20 cellular contexts compared by ENCODE assay signal in the genomic region with DNA sequence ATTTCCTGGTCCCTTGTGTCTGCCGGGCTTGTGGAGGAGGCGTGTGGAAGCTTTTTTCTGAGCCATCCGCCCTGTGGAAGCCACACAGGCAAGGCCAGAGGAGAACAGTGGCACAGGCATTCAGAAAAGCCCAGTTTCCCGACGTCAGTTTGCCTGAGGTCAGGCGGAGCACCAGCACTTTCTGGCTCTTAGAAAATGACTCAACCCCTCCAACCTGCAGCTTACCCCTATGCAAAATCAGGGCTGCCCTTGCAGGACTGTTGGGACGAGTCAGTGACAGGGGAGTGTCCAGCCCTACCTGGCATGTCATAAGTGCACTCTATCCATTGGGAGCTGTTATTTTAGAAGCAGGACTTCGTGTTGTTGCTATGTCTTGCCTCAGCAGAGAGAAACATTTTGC.
DNase-seq lines count a peak whose midpoint lies in the region; ATAC-seq, FAIRE-seq and TF ChIP-seq lines count a peak whose summit lies in the region.
"Had no signal": no experiment of that assay in that cellular context is flagged by ENCODE, and none has a peak within 500 bp of the region (broad histone marks: within the 10 kb centered on the region; RNA-seq: fewer than 3 reads in every experiment).

No MANE protein-coding gene starts in this region.

- H3K27me3 ChIP-seq in psoas muscle (ENCODE audit: insufficient read depth in 3 of 3, low read length in 2 of 3) (no peaks in the 10 kb centered on the region), testis (no peaks in the 10 kb centered on the region), BE2C (no peaks in the 10 kb centered on the region)
- H3K27me3 ChIP-seq: ovary, suprapubic skin had no signal

- H3K4me3 Mint-ChIP-seq in activated CD4-positive, alpha-beta T cell treated with anti-CD3 and anti-CD28 coated beads for 36 hours, result no peak overlapping the region
- H3K4me3 Mint-ChIP-seq in activated T-helper 2 cell treated with anti-CD3 and anti-CD28 coated beads, Interferon-gamma antibody, Interleukin-2, Interleukin-4, amounts not matched to agents 10 μg/mL and 5 μg/mL and 100 μg/mL, durations not matched to agents 14 hours and 24 hours and 36 hours (ENCODE audit: low read depth), result no peak overlapping the region
- H3K4me3 Mint-ChIP-seq: B cell had no signal

- WGBS in psoas muscle, 3 donors, result 43 to 54% (median 51%) methylated on average over 8 of the region's 8 CpGs
- 89 to 93% methylated on average over 7 to 8 of the region's 8 CpGs for WGBS in testis, 2 donors

- peak overlapping the region; percentile 47 for H3K27ac Mint-ChIP-seq in activated CD4-positive, alpha-beta T cell treated with anti-CD3 and anti-CD28 coated beads for 36 hours
- peak overlapping the region; percentile 60 for H3K27ac Mint-ChIP-seq in activated T-helper 2 cell treated with anti-CD3 and anti-CD28 coated beads, Interferon-gamma antibody, Interleukin-2, Interleukin-4, amounts not matched to agents 10 μg/mL and 5 μg/mL and 100 μg/mL, durations not matched to agents 14 hours and 24 hours and 36 hours
- H3K27ac Mint-ChIP-seq: B cell had no signal

- FAIRE-seq in GM19239 (lab: Jason Lieb, UNC), result peak; percentile 23
- FAIRE-seq: G401.6 had no signal

- DNase-seq in activated CD4-positive, alpha-beta T cell treated with anti-CD3 and anti-CD28 coated beads for 36 hours, result no peak
- DNase-seq in activated CD4-positive, alpha-beta T cell treated with anti-CD3 and anti-CD28 coated beads, Interleukin-2, amount 50 U/mL, for 1 hour, result no peak
- DNase-seq in GM19239 (ENCODE audit: insufficient read length, low spot score) (no peak), psoas muscle (no peak), testis (no peak), BE2C (no peak)
- no peak for DNase-seq in activated T-helper 2 cell treated with anti-CD3 and anti-CD28 coated beads, Interferon-gamma antibody, Interleukin-2, Interleukin-4, amounts not matched to agents 10 μg/mL and 5 μg/mL and 100 μg/mL, durations not matched to agents 14 hours and 24 hours and 36 hours (ENCODE audit: low spot score)
- DNase-seq in stimulated activated naive CD4-positive, alpha-beta T cell treated with Interleukin-2 at 50 U/mL for 16 hours (lab: John Stamatoyannopoulos, UW), result no peak
- DNase-seq: 8988T; Calu3; caudate nucleus; effector CD4-positive, alpha-beta T cell; glutamatergic neuron; NCI-H187; NCI-H345; NK-92 treated with Interleukin-12 subunit alpha and Interleukin-12 subunit beta, amount 100 ng/mL, for 24 hours; ovary had no signal

- no peak for ATAC-seq in activated CD4-positive, alpha-beta T cell treated with anti-CD3 and anti-CD28 coated beads for 36 hours
- ATAC-seq in psoas muscle, result peak in 3 of 4 donors; percentile 59 to 75 (median 65)

- H3K36me3 ChIP-seq in psoas muscle (ENCODE audit: insufficient read depth in 1 of 2, low read depth in 1 of 2), result no peaks in the 10 kb centered on the region
- H3K36me3 ChIP-seq in testis (ENCODE audit: low read depth, missing control alignments), result no peaks in the 10 kb centered on the region
- H3K36me3 ChIP-seq in BE2C, result no peaks in the 10 kb centered on the region
- H3K36me3 ChIP-seq: ovary, suprapubic skin had no signal

- H3K9me3 ChIP-seq in psoas muscle (no peaks in the 10 kb centered on the region), testis (no peaks in the 10 kb centered on the region), BE2C (no peaks in the 10 kb centered on the region)
- H3K9me3 ChIP-seq: ovary, suprapubic skin had no signal

- CTCF ChIA-PET in activated CD4-positive, alpha-beta T cell treated with anti-CD3 and anti-CD28 coated beads for 36 hours (lab: Charles Lee), result interaction anchor here (0.8 to 2.1 kb wide), 7 partner anchors 9 to 211 kb away, joined by 3 to 6 read pairs (median 3); no protein-coding TSS in a partner anchor

- H3K9me3 Mint-ChIP-seq in activated CD4-positive, alpha-beta T cell treated with anti-CD3 and anti-CD28 coated beads for 36 hours (ENCODE audit: low read depth), result peaks cover 11% of the 10 kb centered on the region
- peaks cover 21% of the 10 kb centered on the region for H3K9me3 Mint-ChIP-seq in activated T-helper 2 cell treated with anti-CD3 and anti-CD28 coated beads, Interferon-gamma antibody, Interleukin-2, Interleukin-4, amounts not matched to agents 10 μg/mL and 5 μg/mL and 100 μg/mL, durations not matched to agents 14 hours and 24 hours and 36 hours

- intact Hi-C loops in activated CD4-positive, alpha-beta T cell treated with anti-CD3 and anti-CD28 coated beads for 36 hours (cut with DNase I, micrococcal nuclease), result loop anchor here (5.0 to 10.0 kb wide), 2 partner anchors 165 to 997 kb away; no protein-coding TSS in a partner anchor
- intact Hi-C loops in activated T-helper 2 cell treated with anti-CD3 and anti-CD28 coated beads, Interferon-gamma antibody, Interleukin-2, Interleukin-4, amounts not matched to agents 10 μg/mL and 5 μg/mL and 100 μg/mL, durations not matched to agents 14 hours and 24 hours and 36 hours (cut with micrococcal nuclease), result loop anchor here (10.0 kb wide), 1 partner anchor 507 kb away; no protein-coding TSS in a partner anchor
- intact Hi-C loops in psoas muscle (cut with DNase I), result no loop called here
- intact Hi-C loops in testis (cut with DNase I; ENCODE audit: low total_unique reads), result no loop called here

- H3K27me3 Mint-ChIP-seq in activated CD4-positive, alpha-beta T cell treated with anti-CD3 and anti-CD28 coated beads for 36 hours, result no peaks in the 10 kb centered on the region
- H3K27me3 Mint-ChIP-seq in activated T-helper 2 cell treated with anti-CD3 and anti-CD28 coated beads, Interferon-gamma antibody, Interleukin-2, Interleukin-4, amounts not matched to agents 10 μg/mL and 5 μg/mL and 100 μg/mL, durations not matched to agents 14 hours and 24 hours and 36 hours (ENCODE audit: low read depth), result no peaks in the 10 kb centered on the region
- H3K27me3 Mint-ChIP-seq: B cell had no signal

- no peak for TF ChIP-seq POLR2A in testis (IDR thresholded peaks at IDR 0.05)

- no peak overlapping the region for H3K4me3 ChIP-seq in psoas muscle
- H3K4me3 ChIP-seq in testis, result no peak overlapping the region
- no peak overlapping the region for H3K4me3 ChIP-seq in BE2C (ENCODE audit: low read depth, low read length)
- H3K4me3 ChIP-seq: ovary, suprapubic skin had no signal

- POLR2A ChIA-PET in activated CD4-positive, alpha-beta T cell treated with anti-CD3 and anti-CD28 coated beads for 36 hours (lab: Charles Lee), result no interaction called here

- peaks cover 51% of the 10 kb centered on the region for H3K4me1 Mint-ChIP-seq in activated CD4-positive, alpha-beta T cell treated with anti-CD3 and anti-CD28 coated beads for 36 hours
- peaks cover 57% of the 10 kb centered on the region for H3K4me1 Mint-ChIP-seq in activated T-helper 2 cell treated with anti-CD3 and anti-CD28 coated beads, Interferon-gamma antibody, Interleukin-2, Interleukin-4, amounts not matched to agents 10 μg/mL and 5 μg/mL and 100 μg/mL, durations not matched to agents 14 hours and 24 hours and 36 hours (ENCODE audit: low read depth)

- H3K4me1 ChIP-seq in psoas muscle (peaks cover 28% of the 10 kb centered on the region), testis (peaks cover 5% of the 10 kb centered on the region), BE2C (no peaks in the 10 kb centered on the region)

- TF ChIP-seq CTCF in psoas muscle (IDR thresholded peaks at IDR 0.05) (no peak), testis (IDR thresholded peaks at IDR 0.05) (no peak), BE2C (IDR thresholded peaks at IDR 0.05; ENCODE audit: low read depth, low read length) (no peak)

- H3K36me3 Mint-ChIP-seq in activated CD4-positive, alpha-beta T cell treated with anti-CD3 and anti-CD28 coated beads for 36 hours (ENCODE audit: low read depth), result peaks cover 13% of the 10 kb centered on the region
- peaks cover 30% of the 10 kb centered on the region for H3K36me3 Mint-ChIP-seq in activated T-helper 2 cell treated with anti-CD3 and anti-CD28 coated beads, Interferon-gamma antibody, Interleukin-2, Interleukin-4, amounts not matched to agents 10 μg/mL and 5 μg/mL and 100 μg/mL, durations not matched to agents 14 hours and 24 hours and 36 hours (ENCODE audit: low read depth)

- H3K27ac ChIP-seq in psoas muscle, result no peak overlapping the region
- H3K27ac ChIP-seq in testis, result no peak overlapping the region
- H3K27ac ChIP-seq: ovary, suprapubic skin had no signal

Comparison
In these comparisons a context has a peak if more than half of its experiments do, and no peak if none do; other contexts are left out.
1. intact Hi-C loops: an anchor here in activated CD4-positive, alpha-beta T cell treated with anti-CD3 and anti-CD28 coated beads for 36 hours (5.0 to 10.0 kb wide) and activated T-helper 2 cell treated with anti-CD3 and anti-CD28 coated beads, Interferon-gamma antibody, Interleukin-2, Interleukin-4, amounts not matched to agents 10 μg/mL and 5 μg/mL and 100 μg/mL, durations not matched to agents 14 hours and 24 hours and 36 hours (10.0 kb wide); none called in psoas muscle and testis.